1 cellular context compared by ENCODE assay signal in genomic region chr5:79743846-79744605, GRCh38.
TF ChIP-seq lines count a peak whose summit lies in the region.

No MANE protein-coding gene starts in this region.

TF ChIP-seq in GM23338, 12 proteins besides CTCF, POLR2A, EP300 and RAD21 (continued from another document):
- TF ChIP-seq ZNF462 (CRISPR knock-in tag; IDR thresholded peaks at IDR 0.05) (no peak), EZH2 (IDR thresholded peaks at IDR 0.05; ENCODE audit: low read depth, unreplicated experiment) (no peak), CREB1 (CRISPR knock-in tag; IDR thresholded peaks at IDR 0.05; ENCODE audit: low read depth) (no peak), ETS1 (IDR thresholded peaks at IDR 0.05) (no peak), EZH2phosphoT487 (IDR thresholded peaks at IDR 0.05; ENCODE audit: unreplicated experiment) (no peak), REST (IDR thresholded peaks at IDR 0.05; ENCODE audit: unreplicated experiment) (no peak), JUNB (IDR thresholded peaks at IDR 0.05; ENCODE audit: unreplicated experiment) (no peak), ZNF331 (CRISPR knock-in tag; IDR thresholded peaks at IDR 0.05; ENCODE audit: low read depth) (no peak)
